8 cellular contexts compared by ENCODE assay signal in the genomic region with DNA sequence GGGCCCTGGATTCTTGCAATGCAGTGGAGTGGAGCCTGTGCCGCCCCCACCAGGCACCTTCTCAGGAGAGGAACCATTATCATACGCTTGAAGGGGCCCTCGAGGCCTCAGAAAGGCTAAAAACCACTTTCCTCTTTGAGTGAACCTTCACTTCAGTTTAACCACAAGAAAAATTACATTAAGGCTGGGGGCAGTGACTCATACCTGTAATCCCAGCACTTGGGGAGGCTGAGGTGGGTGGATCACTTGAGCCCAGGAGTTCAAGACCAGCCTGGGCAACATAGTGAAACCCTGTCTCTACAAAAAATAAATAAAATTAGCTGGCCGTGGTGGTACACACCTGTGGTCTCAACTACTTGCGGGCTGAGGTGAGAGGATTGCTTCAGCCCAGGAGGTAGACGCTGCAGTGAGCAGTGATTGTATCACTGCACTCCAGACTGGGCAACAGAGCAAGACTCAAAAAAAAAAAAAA.
DNase-seq lines count a peak whose midpoint lies in the region; ATAC-seq and TF ChIP-seq lines count a peak whose summit lies in the region.
"Not testable (repeated sequence)": the region's sequence is repeated elsewhere in the genome, so short reads cannot be mapped to it uniquely, and the experiment has no call there.

No MANE protein-coding gene starts in this region.

- H3K4me3 Mint-ChIP-seq in T-helper 2 cell treated with Interferon-gamma antibody and Interleukin-4, amounts not matched to agents 5 μg/mL and 100 μg/mL, for 36 hours, result peak overlapping the region; percentile 40
- H3K4me3 Mint-ChIP-seq in activated T-helper 17 cell treated with anti-CD3 and anti-CD28 coated beads, Interleukin-2, amount 50 U/mL, for 72 hours, result not testable (repeated sequence)

- not testable (repeated sequence) for TF ChIP-seq CTCF in GM12864 (IDR thresholded peaks at IDR 0.05; ENCODE audit: low read depth, low read length, missing control alignments)

- H3K27me3 Mint-ChIP-seq in T-helper 2 cell treated with Interferon-gamma antibody and Interleukin-4, amounts not matched to agents 5 μg/mL and 100 μg/mL, for 36 hours (ENCODE audit: low read depth); activated T-helper 17 cell treated with anti-CD3 and anti-CD28 coated beads, Interleukin-2, amount 50 U/mL, for 72 hours: not testable (repeated sequence)

- not testable (repeated sequence) for H3K9me3 Mint-ChIP-seq in T-helper 2 cell treated with Interferon-gamma antibody and Interleukin-4, amounts not matched to agents 5 μg/mL and 100 μg/mL, for 36 hours; activated T-helper 17 cell treated with anti-CD3 and anti-CD28 coated beads, Interleukin-2, amount 50 U/mL, for 72 hours

- H3K4me1 Mint-ChIP-seq in T-helper 2 cell treated with Interferon-gamma antibody and Interleukin-4, amounts not matched to agents 5 μg/mL and 100 μg/mL, for 36 hours (ENCODE audit: low read depth), result peaks cover 44% of the 10 kb centered on the region
- peaks cover 11% of the 10 kb centered on the region for H3K4me1 Mint-ChIP-seq in activated T-helper 17 cell treated with anti-CD3 and anti-CD28 coated beads, Interleukin-2, amount 50 U/mL, for 72 hours

- DNase-seq in GM12864 (ENCODE audit: low read depth) (peak; percentile 73), MV-4-11 (lab: John Stamatoyannopoulos, UW) (peak; percentile 73), kidney glomerular epithelial cell (lab: John Stamatoyannopoulos, UW) (peak; percentile 72)
- DNase-seq in T-helper 2 cell treated with Interferon-gamma antibody and Interleukin-4, amounts not matched to agents 5 μg/mL and 100 μg/mL, for 36 hours (ENCODE audit: low spot score), result peak; percentile 70
- peak; percentile 55 for DNase-seq in stimulated activated naive CD8-positive, alpha-beta T cell treated with anti-CD3 and anti-CD28 coated beads, Interleukin-15, Interleukin-2, amounts not matched to agents 100 U/mL and 50 U/mL, for 24 hours

- not testable (repeated sequence) for H3K36me3 Mint-ChIP-seq in T-helper 2 cell treated with Interferon-gamma antibody and Interleukin-4, amounts not matched to agents 5 μg/mL and 100 μg/mL, for 36 hours (ENCODE audit: low read depth); activated T-helper 17 cell treated with anti-CD3 and anti-CD28 coated beads, Interleukin-2, amount 50 U/mL, for 72 hours (ENCODE audit: low read depth)

- H3K4me3 ChIP-seq in GM12864 (ENCODE audit: low read depth, low read length), result not testable (repeated sequence)

- peak overlapping the region; percentile 63 for H3K27ac Mint-ChIP-seq in T-helper 2 cell treated with Interferon-gamma antibody and Interleukin-4, amounts not matched to agents 5 μg/mL and 100 μg/mL, for 36 hours
- not testable (repeated sequence) for H3K27ac Mint-ChIP-seq in activated T-helper 17 cell treated with anti-CD3 and anti-CD28 coated beads, Interleukin-2, amount 50 U/mL, for 72 hours

- ATAC-seq in GM21423 (IDR thresholded peaks at IDR 0.05; ENCODE audit: unreplicated experiment) (peak; percentile 52), HG03135 (IDR thresholded peaks at IDR 0.05; ENCODE audit: unreplicated experiment) (peak; percentile 54)
- peak; percentile 85 for ATAC-seq in activated T-helper 17 cell treated with anti-CD3 and anti-CD28 coated beads, Interleukin-2, amount 50 U/mL, for 72 hours (replicated peaks)
- peak; percentile 90 for ATAC-seq in stimulated activated naive CD8-positive, alpha-beta T cell treated with anti-CD3 and anti-CD28 coated beads, Interleukin-15, Interleukin-2, amounts not matched to agents 100 U/mL and 50 U/mL, for 24 hours
